ENCODE assay signal across 36 cellular contexts in the genomic region with DNA sequence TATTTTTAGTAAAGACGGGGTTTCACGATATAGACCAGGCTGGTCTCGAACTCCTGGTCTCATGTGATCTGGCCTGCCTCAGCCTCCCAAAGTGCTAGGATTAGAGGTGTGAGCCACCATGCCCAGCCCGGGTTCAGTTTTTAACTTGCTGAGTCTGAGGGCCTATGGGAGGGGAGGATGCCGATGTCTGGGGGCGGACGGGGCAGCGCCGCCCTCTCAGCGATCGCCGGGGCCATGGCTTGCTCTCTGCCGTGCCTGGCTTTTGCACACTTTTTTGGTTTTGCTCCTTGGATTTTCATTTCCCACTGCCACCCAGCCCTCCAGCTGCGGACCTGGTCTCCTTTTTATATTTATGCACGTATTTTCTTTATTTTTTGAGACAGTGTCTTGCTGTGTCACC. TPM values are rescaled to one million over a fixed set of nuclear protein-coding genes. Genes with fewer than 3 reads are reported as not detected.
"Had no signal": no experiment of that assay in that cellular context is flagged by ENCODE, and none has a peak within 500 bp of the region (broad histone marks: within the 10 kb centered on the region; RNA-seq: fewer than 3 reads in every experiment).

No MANE protein-coding gene starts in this region.

- H3K27me3 ChIP-seq: MG63 had no signal

- H3K36me3 ChIP-seq: MG63 had no signal

- H3K9me3 ChIP-seq: MG63 had no signal

- H3K4me3 ChIP-seq: MG63 had no signal

- DNase-seq: Karpas-422, Kasumi-1, MG63, MM.1S, MV-4-11, NCI-H1048, NCI-H1092, NCI-H1092 treated with DMSO at 0.1 percent for 48 hours, NCI-H1105, NCI-H1105 treated with DMSO at 0.1 percent for 48 hours, NCI-H1417, NCI-H1417 treated with DMSO at 0.1 percent for 48 hours, NCI-H1436, NCI-H1436 treated with DMSO at 0.1 percent for 48 hours, NCI-H146, NCI-H1694, NCI-H1694 treated with DMSO at 0.1 percent for 48 hours, NCI-H187, NCI-H187 treated with DMSO at 0.1 percent for 48 hours, NCI-H1930, NCI-H2029, NCI-H2029 treated with DMSO at 0.1 percent for 48 hours, NCI-H2081, NCI-H2081 treated with DMSO at 0.1 percent for 48 hours, NCI-H2107, NCI-H2171, NCI-H2227 treated with DMSO at 0.1 percent for 48 hours, NCI-H226, NCI-H345, NCI-H446, NCI-H446 treated with DMSO at 0.1 percent for 48 hours, NCI-H510A, NCI-H510A treated with DMSO at 0.1 percent for 48 hours, NCI-H524 had no signal

RNA-seq across cellular contexts. Expression of a gene that starts 15.2 kb away (rescaled TPM):
- total RNA-seq: LHCN-M2, MCF 10A had no signal
